13 cellular contexts compared by ENCODE assay signal in the genomic region with DNA sequence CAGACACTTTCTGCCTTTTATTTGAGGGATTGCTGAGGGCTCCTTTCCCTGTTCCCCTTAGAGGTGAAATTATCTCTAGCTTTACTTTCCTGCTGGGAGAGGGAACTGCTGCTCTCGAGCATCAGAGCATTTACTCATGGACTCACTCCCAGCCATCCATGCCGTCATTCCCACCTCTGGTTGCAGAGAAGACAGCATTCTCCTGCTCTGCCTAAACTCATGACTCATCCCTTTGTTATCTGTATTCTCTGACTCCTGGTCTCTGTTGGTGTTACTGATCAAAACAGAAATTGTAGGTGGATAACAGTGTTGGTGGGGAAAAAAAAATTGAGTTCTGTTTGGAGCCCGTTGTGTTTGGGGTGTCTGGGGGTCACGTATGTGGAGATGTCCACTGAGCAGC.
DNase-seq lines count a peak whose midpoint lies in the region; ATAC-seq, FAIRE-seq and TF ChIP-seq lines count a peak whose summit lies in the region.
"Had no signal": no experiment of that assay in that cellular context is flagged by ENCODE, and none has a peak within 500 bp of the region (broad histone marks: within the 10 kb centered on the region; RNA-seq: fewer than 3 reads in every experiment).

No MANE protein-coding gene starts in this region.

- no peak overlapping the region for H2AFZ ChIP-seq in HCT116 (ENCODE audit: low read depth, low read length, poor library complexity, severe bottlenecking)

- H3K9me3 ChIP-seq in HCT116 (ENCODE audit: control insufficient read depth in 1 of 2, insufficient read depth in 1 of 2, low read depth in 1 of 2, low read length in 2 of 2) (no peaks in the 10 kb centered on the region), ovary (no peaks in the 10 kb centered on the region)
- H3K9me3 ChIP-seq: mucosa of descending colon had no signal

- no peak for TF ChIP-seq EP300 in ovary (IDR thresholded peaks at IDR 0.05)

- H4K20me1 ChIP-seq in HCT116 (ENCODE audit: insufficient read depth) = no peaks in the 10 kb centered on the region
- H4K20me1 ChIP-seq: BLaER1 had no signal

- H3K36me3 ChIP-seq in HCT116 (ENCODE audit: control insufficient read depth in 1 of 2, insufficient read depth in 2 of 2, low read length in 2 of 2) = no peaks in the 10 kb centered on the region
- H3K36me3 ChIP-seq in ovary = no peaks in the 10 kb centered on the region
- H3K36me3 ChIP-seq: BLaER1, heart left ventricle had no signal

- in situ Hi-C loops in ACHN (cut with HindIII; ENCODE audit: low pct_ligation_motif_present, low pct_unique_long_range_greater_than_20kb, low sequenced_read_pairs) = no loop called here

- intact Hi-C loops in HCT116 (cut with micrococcal nuclease) (no loop called here), ovary (cut with DNase I) (no loop called here)

- H3K4me1 ChIP-seq in HCT116 (ENCODE audit: control insufficient read depth in 1 of 2, insufficient read depth in 2 of 2, low read length in 2 of 2) = peaks cover 28 to 44% of the 10 kb centered on the region in 2 experiments
- peaks cover 3% of the 10 kb centered on the region for H3K4me1 ChIP-seq in ovary (ENCODE audit: insufficient read depth)
- H3K4me1 ChIP-seq: BLaER1, heart left ventricle had no signal

- WGBS in ovary, 3 donors = 39 to 52% (median 44%) methylated on average over 4 of the region's 4 CpGs

- H3K9me2 ChIP-seq in HCT116 (ENCODE audit: insufficient read depth) = no peaks in the 10 kb centered on the region

- POLR2A ChIA-PET in HCT116 (lab: Charles Lee) = no interaction called here

- no peaks in the 10 kb centered on the region for H3K27me3 ChIP-seq in HCT116 (ENCODE audit: insufficient read depth, low read length)
- no peaks in the 10 kb centered on the region for H3K27me3 ChIP-seq in ovary
- H3K27me3 ChIP-seq: BLaER1 had no signal

- H3K9ac ChIP-seq in HCT116 (ENCODE audit: low read length) = no peak overlapping the region
- H3K9ac ChIP-seq: BLaER1 had no signal

- TF ChIP-seq CTCF in HCT116 (IDR thresholded peaks at IDR 0.05 in 2 of 3, conservative IDR thresholded peaks at IDR 0.05 in 1 of 3; ENCODE audit: borderline replicate concordance in 1 of 3, insufficient read depth in 1 of 3, low read depth in 2 of 3, low read length in 2 of 3) (no peak), fibroblast of villous mesenchyme (IDR thresholded peaks at IDR 0.05; ENCODE audit: insufficient read depth, low read depth, low read length) (no peak), ovary (IDR thresholded peaks at IDR 0.05) (no peak)

- ATAC-seq in HCT116 = peak; percentile 78
- ATAC-seq in GM18907 (IDR thresholded peaks at IDR 0.05; ENCODE audit: unreplicated experiment) = no peak
- ATAC-seq: mucosa of descending colon had no signal

- H3K4me2 ChIP-seq in HCT116 (ENCODE audit: low read length) = peak overlapping the region; percentile 35
- H3K4me2 ChIP-seq: BLaER1 had no signal

- TF ChIP-seq RAD21 in HCT116 (IDR thresholded peaks at IDR 0.05; ENCODE audit: low read depth) = no peak

- RAD21 ChIA-PET in HCT116 (lab: Charles Lee; ENCODE audit: low non-redundant PET in 1 of 2, low total read pairs in 2 of 2, uncharacterized antibody in 2 of 2, unreplicated experiment in 2 of 2) = no interaction called here

- no peaks in the 10 kb centered on the region for H3K79me2 ChIP-seq in HCT116 (ENCODE audit: insufficient read depth, low read length)

- CTCF ChIA-PET in HCT116 (lab: Charles Lee) = no interaction called here

- H3K27ac ChIP-seq in HCT116 (ENCODE audit: low read depth, low read length) = no peak overlapping the region
- no peak overlapping the region for H3K27ac ChIP-seq in ovary
- H3K27ac ChIP-seq: BLaER1, heart left ventricle had no signal

- peak; percentile 60 for DNase-seq in ACHN
- no peak for DNase-seq in HCT116 (ENCODE audit: low read depth, low spot score)
- peak; percentile 36 for DNase-seq in T1000 (lab: John Stamatoyannopoulos, UW)
- DNase-seq in fibroblast of villous mesenchyme (ENCODE audit: low read depth) = peak; percentile 79
- DNase-seq in GM12891 (ENCODE audit: insufficient read length, low spot score) = no peak
- DNase-seq in NCI-H526 (lab: John Stamatoyannopoulos, UW) = no peak
- no peak for DNase-seq in ovary
- DNase-seq: heart left ventricle, mucosa of descending colon, NCI-H1417 treated with DMSO at 0.1 percent for 48 hours, small intestine had no signal

- H3K4me3 ChIP-seq in HCT116 (replicated peaks in 1 of 2; ENCODE audit: low read depth in 1 of 2, low read length in 2 of 2) = no peak overlapping the region
- H3K4me3 ChIP-seq in fibroblast of villous mesenchyme (ENCODE audit: low read depth, low read length) = no peak overlapping the region
- H3K4me3 ChIP-seq in ovary = no peak overlapping the region
- H3K4me3 ChIP-seq: BLaER1, heart left ventricle, mucosa of descending colon had no signal

- no TSS peak for BruUV-seq in HCT116 (replicated peaks; lab: Mats Ljungman, UMichigan)

- FAIRE-seq in GM12891 (lab: Jason Lieb, UNC) = no peak
- FAIRE-seq: small intestine had no signal

- TF ChIP-seq POLR2A in HCT116 (IDR thresholded peaks at IDR 0.05; ENCODE audit: borderline replicate concordance, extremely low read depth, insufficient read depth, insufficient read length) (no peak), GM12891 (IDR thresholded peaks at IDR 0.05; ENCODE audit: low read depth, low read length) (no peak), ovary (IDR thresholded peaks at IDR 0.05) (no peak)

TF ChIP-seq in HCT116, 20 proteins besides CTCF, POLR2A, EP300 and RAD21:
- TF ChIP-seq MAX (IDR thresholded peaks at IDR 0.05) (no peak), EZH2 (IDR thresholded peaks at IDR 0.05) (no peak), ZBTB33 (IDR thresholded peaks at IDR 0.05; ENCODE audit: extremely low read depth, insufficient replicate concordance, low read length) (no peak), FOSL1 (IDR thresholded peaks at IDR 0.05; ENCODE audit: low read depth) (peak; percentile 24; the same call in 1 of the 2 replicates), JUND (IDR thresholded peaks at IDR 0.05) (peak; percentile 47), CEBPB (IDR thresholded peaks at IDR 0.05; ENCODE audit: low read depth) (no peak)

TF ChIP-seq in GM12891, 5 proteins besides CTCF, POLR2A, EP300 and RAD21:
- TF ChIP-seq POLR2AphosphoS5 (IDR thresholded peaks at IDR 0.05; ENCODE audit: low read depth, low read length) = no peak
- no peak for TF ChIP-seq PAX5 (IDR thresholded peaks at IDR 0.05; ENCODE audit: insufficient read depth, low read length, severe bottlenecking)
- TF ChIP-seq SPI1 (IDR thresholded peaks at IDR 0.05; ENCODE audit: low read depth, low read length) = no peak
- TF ChIP-seq TAF1 (IDR thresholded peaks at IDR 0.05; ENCODE audit: low read depth, low read length) = no peak
- no peak for TF ChIP-seq POU2F2 (IDR thresholded peaks at IDR 0.05; ENCODE audit: low read depth, low read length)

Comparison
In these comparisons a context has a peak if more than half of its experiments do, and no peak if none do; other contexts are left out.
1. DNase-seq: peak in ACHN (single experiment), T1000 (single experiment) and fibroblast of villous mesenchyme (single experiment); none in HCT116 (single experiment), GM12891 (single experiment), NCI-H526 (0 of 2) and ovary (0 of 5).